9 cellular contexts compared by ENCODE assay signal in genomic region chr2:110101280-110101844, GRCh38. TPM values are rescaled to one million over a fixed set of nuclear protein-coding genes. Genes with fewer than 3 reads are reported as not detected.
DNase-seq lines count a peak whose midpoint lies in the region; ATAC-seq and TF ChIP-seq lines count a peak whose summit lies in the region.
"Had no signal": no experiment of that assay in that cellular context is flagged by ENCODE, and none has a peak within 500 bp of the region (broad histone marks: within the 10 kb centered on the region; RNA-seq: fewer than 3 reads in every experiment).

No MANE protein-coding gene starts in this region.

- H3K4me1 Mint-ChIP-seq in natural killer cell treated with Interleukin-12 subunit alpha and Interleukin-12 subunit beta and Interleukin-15 and Interleukin-18, amount 100 ng/mL, for 72 hours (ENCODE audit: low read depth in 2 of 2) = no peaks in the 10 kb centered on the region
- H3K4me1 Mint-ChIP-seq in activated T-helper 1 cell treated with anti-CD3 and anti-CD28 coated beads, Interleukin-12 subunit alpha, Interleukin-12 subunit beta, Interleukin-2, Interleukin-4 antibody, amounts not matched to agents 30 ng/mL and 10 ng/mL and 1 ng/mL, durations not matched to agents 14 hours and 24 hours and 36 hours (ENCODE audit: low read depth) = peaks cover 14% of the 10 kb centered on the region

- H3K27ac Mint-ChIP-seq in natural killer cell treated with Interleukin-12 subunit alpha and Interleukin-12 subunit beta and Interleukin-15 and Interleukin-18, amount 100 ng/mL, for 72 hours = no peak overlapping the region
- H3K27ac Mint-ChIP-seq in activated T-helper 1 cell treated with anti-CD3 and anti-CD28 coated beads, Interleukin-12 subunit alpha, Interleukin-12 subunit beta, Interleukin-2, Interleukin-4 antibody, amounts not matched to agents 30 ng/mL and 10 ng/mL and 1 ng/mL, durations not matched to agents 14 hours and 24 hours and 36 hours = no peak overlapping the region

- DNase-seq in COR-L47 (lab: John Stamatoyannopoulos, UW) (peak; percentile 97), SK-MEL-5 (ENCODE audit: low read depth, low spot score) (peak; percentile 64), epithelial cell of proximal tubule (ENCODE audit: low read depth) (peak; percentile 96), NCI-H1930 (lab: John Stamatoyannopoulos, UW) (no peak)
- DNase-seq in natural killer cell treated with Interleukin-12 subunit alpha and Interleukin-12 subunit beta and Interleukin-15 and Interleukin-18, amount 100 ng/mL, for 72 hours (ENCODE audit: low spot score) = no peak
- no peak for DNase-seq in activated T-helper 1 cell treated with anti-CD3 and anti-CD28 coated beads, Interleukin-12 subunit alpha, Interleukin-12 subunit beta, Interleukin-2, Interleukin-4 antibody, amounts not matched to agents 30 ng/mL and 10 ng/mL and 1 ng/mL, durations not matched to agents 14 hours and 24 hours and 36 hours (ENCODE audit: low spot score)

- intact Hi-C loops in activated T-helper 1 cell treated with anti-CD3 and anti-CD28 coated beads, Interleukin-12 subunit alpha, Interleukin-12 subunit beta, Interleukin-2, Interleukin-4 antibody, amounts not matched to agents 30 ng/mL and 10 ng/mL and 1 ng/mL, durations not matched to agents 14 hours and 24 hours and 36 hours (cut with micrococcal nuclease) = no loop called here

- in situ Hi-C loops in SK-MEL-5 (cut with HindIII; ENCODE audit: low pct_unique_long_range_greater_than_20kb, low sequenced_read_pairs) = no loop called here

- peaks cover 5 to 21% of the 10 kb centered on the region in 2 donors for H3K27me3 Mint-ChIP-seq in natural killer cell treated with Interleukin-12 subunit alpha and Interleukin-12 subunit beta and Interleukin-15 and Interleukin-18, amount 100 ng/mL, for 72 hours
- peaks cover 10% of the 10 kb centered on the region for H3K27me3 Mint-ChIP-seq in activated T-helper 1 cell treated with anti-CD3 and anti-CD28 coated beads, Interleukin-12 subunit alpha, Interleukin-12 subunit beta, Interleukin-2, Interleukin-4 antibody, amounts not matched to agents 30 ng/mL and 10 ng/mL and 1 ng/mL, durations not matched to agents 14 hours and 24 hours and 36 hours (ENCODE audit: insufficient read depth)

- no peaks in the 10 kb centered on the region for H3K36me3 Mint-ChIP-seq in natural killer cell treated with Interleukin-12 subunit alpha and Interleukin-12 subunit beta and Interleukin-15 and Interleukin-18, amount 100 ng/mL, for 72 hours
- no peaks in the 10 kb centered on the region for H3K36me3 Mint-ChIP-seq in activated T-helper 1 cell treated with anti-CD3 and anti-CD28 coated beads, Interleukin-12 subunit alpha, Interleukin-12 subunit beta, Interleukin-2, Interleukin-4 antibody, amounts not matched to agents 30 ng/mL and 10 ng/mL and 1 ng/mL, durations not matched to agents 14 hours and 24 hours and 36 hours (ENCODE audit: low read depth)

- H3K4me3 ChIP-seq in epithelial cell of proximal tubule (ENCODE audit: low read depth, low read length) (peak overlapping the region; percentile 17), mucosa of stomach (ENCODE audit: low read length) (no peak overlapping the region)

- H3K4me1 ChIP-seq in mucosa of stomach (ENCODE audit: control insufficient read depth, insufficient read depth, low read length) = peaks cover 66% of the 10 kb centered on the region

- no peak; the same call in 1 of the 2 replicates for TF ChIP-seq RAD21 in Ishikawa (IDR thresholded peaks at IDR 0.05; ENCODE audit: low read depth)

- no peaks in the 10 kb centered on the region for H3K9me3 ChIP-seq in mucosa of stomach (ENCODE audit: control insufficient read depth, low read length)
- H3K9me3 ChIP-seq: neutrophil had no signal

- peak; percentile 91 for TF ChIP-seq EP300 in Ishikawa (IDR thresholded peaks at IDR 0.05; ENCODE audit: borderline replicate concordance)

- no peak overlapping the region for H3K4me3 Mint-ChIP-seq in natural killer cell treated with Interleukin-12 subunit alpha and Interleukin-12 subunit beta and Interleukin-15 and Interleukin-18, amount 100 ng/mL, for 72 hours
- H3K4me3 Mint-ChIP-seq in activated T-helper 1 cell treated with anti-CD3 and anti-CD28 coated beads, Interleukin-12 subunit alpha, Interleukin-12 subunit beta, Interleukin-2, Interleukin-4 antibody, amounts not matched to agents 30 ng/mL and 10 ng/mL and 1 ng/mL, durations not matched to agents 14 hours and 24 hours and 36 hours = no peak overlapping the region

- H3K36me3 ChIP-seq in mucosa of stomach (ENCODE audit: control insufficient read depth, insufficient read depth, low read length) = no peaks in the 10 kb centered on the region
- H3K36me3 ChIP-seq: neutrophil had no signal

- H3K9me3 Mint-ChIP-seq in natural killer cell treated with Interleukin-12 subunit alpha and Interleukin-12 subunit beta and Interleukin-15 and Interleukin-18, amount 100 ng/mL, for 72 hours = no peaks in the 10 kb centered on the region
- H3K9me3 Mint-ChIP-seq in activated T-helper 1 cell treated with anti-CD3 and anti-CD28 coated beads, Interleukin-12 subunit alpha, Interleukin-12 subunit beta, Interleukin-2, Interleukin-4 antibody, amounts not matched to agents 30 ng/mL and 10 ng/mL and 1 ng/mL, durations not matched to agents 14 hours and 24 hours and 36 hours = no peaks in the 10 kb centered on the region

- no peaks in the 10 kb centered on the region for H3K27me3 ChIP-seq in mucosa of stomach (ENCODE audit: control insufficient read depth, insufficient read depth, low read length)

- peak overlapping the region; percentile 36 for H3K9ac ChIP-seq in mucosa of stomach (ENCODE audit: low read length)

- ATAC-seq in natural killer cell treated with Interleukin-12 subunit alpha and Interleukin-12 subunit beta and Interleukin-15 and Interleukin-18, amount 100 ng/mL, for 72 hours = no peak

- TF ChIP-seq CTCF in epithelial cell of proximal tubule (conservative IDR thresholded peaks at IDR 0.05; ENCODE audit: low read depth, low read length) = no peak

TF ChIP-seq in Ishikawa, 13 proteins besides CTCF, POLR2A, EP300 and RAD21:
- TF ChIP-seq TCF12 (IDR thresholded peaks at IDR 0.05; ENCODE audit: low read depth) (peak; percentile 95), REST (IDR thresholded peaks at IDR 0.05; ENCODE audit: low read depth) (no peak), TEAD4 (IDR thresholded peaks at IDR 0.05) (peak; percentile 81), MAX (IDR thresholded peaks at IDR 0.05) (peak; percentile 83), FOXM1 (IDR thresholded peaks at IDR 0.05; ENCODE audit: borderline replicate concordance, low read depth) (peak; percentile 72), YY1 (IDR thresholded peaks at IDR 0.05; ENCODE audit: low read depth) (0 out of 2 replicates have a peak, but pooled peaks have one; percentile 29), TAF1 (IDR thresholded peaks at IDR 0.05; ENCODE audit: low read depth) (no peak), NFIC (IDR thresholded peaks at IDR 0.05) (peak; percentile 98)

RNA-seq across cellular contexts. Expression of gene MALL, which starts 14.3 kb away (rescaled TPM):
- not detected in 2 replicates for total RNA-seq in SK-MEL-5 (2014; rRNA removed; shearing (Covaris generic))
- not detected in 2 replicates for polyA plus RNA-seq in SK-MEL-5 (2015; cell fraction: cytosol; rRNA removed)
- polyA plus RNA-seq in SK-MEL-5 (2015; cell fraction: nucleus; rRNA removed) = not detected in 2 replicates
- 22.5 and 35.7 TPM in 2 replicates for total RNA-seq in epithelial cell of proximal tubule
- not detected for total RNA-seq in natural killer cell treated with Interleukin-12 subunit alpha and Interleukin-12 subunit beta and Interleukin-15 and Interleukin-18, amount 100 ng/mL, for 72 hours
- 0.31 and 0.47 TPM in 2 replicates for total RNA-seq in activated T-helper 1 cell treated with anti-CD3 and anti-CD28 coated beads, Interleukin-12 subunit alpha, Interleukin-12 subunit beta, Interleukin-2, Interleukin-4 antibody, amounts not matched to agents 30 ng/mL and 10 ng/mL and 1 ng/mL, durations not matched to agents 14 hours and 24 hours and 36 hours

Comparison
In these comparisons a context has a peak if more than half of its experiments do, and no peak if none do; other contexts are left out.
1. DNase-seq: peak in COR-L47 (single experiment), SK-MEL-5 (single experiment) and epithelial cell of proximal tubule (single experiment); none in NCI-H1930 (0 of 2), natural killer cell treated with Interleukin-12 subunit alpha and Interleukin-12 subunit beta and Interleukin-15 and Interleukin-18, amount 100 ng/mL, for 72 hours (single experiment) and activated T-helper 1 cell treated with anti-CD3 and anti-CD28 coated beads, Interleukin-12 subunit alpha, Interleukin-12 subunit beta, Interleukin-2, Interleukin-4 antibody, amounts not matched to agents 30 ng/mL and 10 ng/mL and 1 ng/mL, durations not matched to agents 14 hours and 24 hours and 36 hours (single experiment).
2. RNA of gene MALL, which starts 14.3 kb away (total RNA-seq): 22.5 to 35.7 TPM in epithelial cell of proximal tubule; 0.31 to 0.47 TPM in activated T-helper 1 cell treated with anti-CD3 and anti-CD28 coated beads, Interleukin-12 subunit alpha, Interleukin-12 subunit beta, Interleukin-2, Interleukin-4 antibody, amounts not matched to agents 30 ng/mL and 10 ng/mL and 1 ng/mL, durations not matched to agents 14 hours and 24 hours and 36 hours, not detected in natural killer cell treated with Interleukin-12 subunit alpha and Interleukin-12 subunit beta and Interleukin-15 and Interleukin-18, amount 100 ng/mL, for 72 hours and not detected in SK-MEL-5; every median in the first group is over 10 times any median in the second.